ENCODE assay signal across 8 cellular contexts in the genomic region with DNA sequence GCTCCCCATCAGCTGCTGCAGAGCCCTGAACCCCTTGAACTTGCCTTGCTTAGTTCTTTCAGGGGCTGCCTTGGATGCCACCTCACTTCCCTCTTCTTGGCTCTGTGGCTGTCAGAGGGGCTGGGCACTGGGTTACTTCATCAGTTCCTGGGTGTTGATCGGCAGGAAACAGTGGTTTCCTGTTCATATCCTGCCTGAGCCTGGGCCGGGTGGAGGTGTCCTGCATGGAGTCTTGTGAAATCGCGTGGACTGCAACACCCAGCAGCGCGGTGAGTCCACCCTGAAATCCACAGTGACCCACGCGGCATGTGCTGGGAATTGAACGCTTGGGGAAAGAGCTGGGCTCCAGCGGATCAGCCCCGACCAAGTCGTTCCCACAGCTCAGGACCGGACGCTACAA.
DNase-seq lines count a peak whose midpoint lies in the region; ATAC-seq and TF ChIP-seq lines count a peak whose summit lies in the region.

No MANE protein-coding gene starts in this region.

- ATAC-seq in activated T-cell treated with anti-CD3 and anti-CD28 coated beads, Interleukin-2, amount 50 U/mL, for 4 hours: peak; percentile 44 to 47
- ATAC-seq in left colon: peak; percentile 20
- ATAC-seq in upper lobe of right lung: peak; percentile 76
- ATAC-seq in GM21360 (IDR thresholded peaks at IDR 0.05; ENCODE audit: unreplicated experiment): no peak

- H3K4me1 Mint-ChIP-seq in activated T-cell treated with anti-CD3 and anti-CD28 coated beads, Interleukin-2, amount 50 U/mL, for 4 hours (ENCODE audit: low read depth): peaks cover 45% of the 10 kb centered on the region
- peaks cover 20% of the 10 kb centered on the region for H3K4me1 Mint-ChIP-seq in Calu3 (ENCODE audit: low read depth, unreplicated experiment)

- no TSS peak for BruUV-seq in Calu3 (replicated peaks; lab: Mats Ljungman, UMichigan)

- peak overlapping the region; percentile 68 for H3K4me3 ChIP-seq in BLaER1
- H3K4me3 ChIP-seq in upper lobe of right lung: peak overlapping the region; percentile 16

- no peak for TF ChIP-seq CTCF in upper lobe of right lung (IDR thresholded peaks at IDR 0.05)
- TF ChIP-seq CTCF in Calu3 (IDR thresholded peaks at IDR 0.05; ENCODE audit: unreplicated experiment): no peak

- H3K27me3 ChIP-seq in BLaER1 (no peaks in the 10 kb centered on the region), upper lobe of right lung (peaks cover 12% of the 10 kb centered on the region)

- in situ Hi-C loops in KBM-7 (cut with MboI; ENCODE audit: low pct_unique_long_range_greater_than_20kb, low sequenced_read_pairs): no loop called here

- H3K4me3 Mint-ChIP-seq in activated T-cell treated with anti-CD3 and anti-CD28 coated beads, Interleukin-2, amount 50 U/mL, for 4 hours: peak overlapping the region; percentile 74
- no peak overlapping the region for H3K4me3 Mint-ChIP-seq in Calu3 (ENCODE audit: low read depth, unreplicated experiment)

- peak overlapping the region; percentile 87 for H3K9ac ChIP-seq in BLaER1

- H3K9me3 Mint-ChIP-seq in activated T-cell treated with anti-CD3 and anti-CD28 coated beads, Interleukin-2, amount 50 U/mL, for 4 hours: no peaks in the 10 kb centered on the region
- H3K9me3 Mint-ChIP-seq in Calu3 (ENCODE audit: low read depth, unreplicated experiment): no peaks in the 10 kb centered on the region

- H3K9me3 ChIP-seq in BLaER1 (no peaks in the 10 kb centered on the region), upper lobe of right lung (no peaks in the 10 kb centered on the region)

- H3K36me3 ChIP-seq in BLaER1 (no peaks in the 10 kb centered on the region), upper lobe of right lung (no peaks in the 10 kb centered on the region)

- H3K4me1 ChIP-seq in BLaER1 (peaks cover 74% of the 10 kb centered on the region), upper lobe of right lung (peaks cover 37% of the 10 kb centered on the region)

- H3K27me3 Mint-ChIP-seq in activated T-cell treated with anti-CD3 and anti-CD28 coated beads, Interleukin-2, amount 50 U/mL, for 4 hours (ENCODE audit: low read depth): no peaks in the 10 kb centered on the region
- H3K27me3 Mint-ChIP-seq in Calu3 (ENCODE audit: unreplicated experiment): peaks cover 71% of the 10 kb centered on the region

- no peaks in the 10 kb centered on the region for H4K20me1 ChIP-seq in BLaER1

- DNase-seq in KBM-7: peak; percentile 84
- DNase-seq in activated T-cell treated with anti-CD3 and anti-CD28 coated beads, Interleukin-2, amount 50 U/mL, for 4 hours: no peak
- DNase-seq in left colon: peak; percentile 17 to 53
- DNase-seq in upper lobe of right lung: peak; percentile 81
- no peak for DNase-seq in Calu3
- DNase-seq in NCI-H526 (lab: John Stamatoyannopoulos, UW): no peak

- intact Hi-C loops in left colon (cut with DNase I, micrococcal nuclease) (no loop called here), upper lobe of right lung (cut with DNase I) (no loop called here), Calu3 (cut with micrococcal nuclease; ENCODE audit: unreplicated experiment) (loop anchor here (2.0 to 5.0 kb wide), 3 partner anchors 155 to 1842 kb away; no protein-coding TSS in a partner anchor)

- peak overlapping the region; percentile 96 for H3K27ac ChIP-seq in BLaER1
- peak overlapping the region; percentile 9 for H3K27ac ChIP-seq in upper lobe of right lung

- H3K36me3 Mint-ChIP-seq in activated T-cell treated with anti-CD3 and anti-CD28 coated beads, Interleukin-2, amount 50 U/mL, for 4 hours (ENCODE audit: insufficient read depth): no peaks in the 10 kb centered on the region
- no peaks in the 10 kb centered on the region for H3K36me3 Mint-ChIP-seq in Calu3 (ENCODE audit: insufficient read depth, unreplicated experiment)

- H3K4me2 ChIP-seq in BLaER1: peak overlapping the region; percentile 93

- H3K27ac Mint-ChIP-seq in Calu3 (ENCODE audit: unreplicated experiment): no peak overlapping the region

- CTCF ChIA-PET in Calu3 (lab: Charles Lee): interaction anchor here (0.6 kb wide), 1 partner anchor 1844 kb away, joined by 3 read pairs; no protein-coding TSS in a partner anchor

Comparison
In these comparisons a context has a peak if more than half of its experiments do, and no peak if none do; other contexts are left out.
1. DNase-seq: peak in KBM-7 (single experiment), left colon (2 of 2) and upper lobe of right lung (single experiment); none in activated T-cell treated with anti-CD3 and anti-CD28 coated beads, Interleukin-2, amount 50 U/mL, for 4 hours (single experiment), Calu3 (single experiment) and NCI-H526 (0 of 2).